In the genomic region with DNA sequence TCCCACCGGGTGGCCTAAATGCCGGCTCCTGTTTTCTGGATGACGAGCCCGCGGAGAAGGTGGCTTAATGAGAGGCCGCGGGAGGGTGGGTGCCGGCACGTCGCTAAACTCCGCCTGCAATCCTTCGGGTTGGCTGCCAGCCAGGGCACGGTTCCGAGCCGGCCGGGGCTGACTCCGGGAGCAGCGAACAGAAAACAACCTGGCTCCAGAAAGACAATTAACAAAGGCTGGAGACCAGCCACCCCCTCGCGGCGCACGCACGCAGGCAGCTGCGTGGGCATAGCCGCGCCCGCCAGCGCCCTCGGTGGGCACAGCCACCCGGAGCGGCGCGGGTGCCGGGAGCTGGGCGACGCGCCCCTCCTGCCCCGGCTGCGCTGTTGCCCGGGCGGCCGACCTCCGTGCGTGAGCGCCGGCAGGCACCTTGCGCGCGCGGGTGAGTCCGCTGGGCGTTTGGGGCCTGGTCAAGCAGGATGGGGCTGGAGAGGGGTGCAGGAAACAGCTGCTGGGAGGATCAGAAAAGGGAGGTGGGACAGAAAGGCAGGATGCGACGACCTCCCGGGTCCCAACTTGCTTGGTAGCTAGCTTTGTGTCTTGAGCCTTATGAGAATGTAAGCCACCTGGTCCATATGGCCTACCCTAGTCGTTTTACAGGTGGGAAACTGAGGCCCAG, we compare ENCODE assay signal across 8 cellular contexts. TPM values are rescaled to one million over a fixed set of nuclear protein-coding genes. Genes with fewer than 3 reads are reported as not detected.
DNase-seq lines count a peak whose midpoint lies in the region; ATAC-seq and TF ChIP-seq lines count a peak whose summit lies in the region.

Gene ARHGEF37, plus strand, starts transcription at position 307 of the 670 bp plus-strand sequence. CDS start 16,272 bp downstream, outside the sequence.

- peak in 1 of 2 donors; percentile 48 for TF ChIP-seq POLR2A in thyroid gland (IDR thresholded peaks at IDR 0.05)

- H3K4me3 Mint-ChIP-seq in activated naive CD8-positive, alpha-beta T cell treated with anti-CD3 and anti-CD28 coated beads, Interleukin-2, amount 10 ng/mL, durations not matched to agents 7 days and 5 days: peak within 1 kb of the TSS; percentile 79
- H3K4me3 Mint-ChIP-seq in osteocyte (ENCODE audit: unreplicated experiment): peak within 1 kb of the TSS; percentile 71

- no peaks in the 10 kb centered on the region for H3K36me3 ChIP-seq in thyroid gland

- peak within 1 kb of the TSS; percentile 16 to 47 (median 45) for H3K4me3 ChIP-seq in thyroid gland (replicated peaks in 1 of 3)

- H3K27ac ChIP-seq in thyroid gland: peak within 1 kb of the TSS; percentile 40 to 73 (median 41)

- WGBS in thyroid gland, 2 donors: 4 to 5% methylated on average over 14 to 24 of the region's 56 CpGs

- POLR2A ChIA-PET in activated naive CD8-positive, alpha-beta T cell treated with anti-CD3 and anti-CD28 coated beads, Interleukin-2, amount 10 ng/mL, durations not matched to agents 7 days and 5 days (lab: Charles Lee): no interaction called here

- H3K4me1 Mint-ChIP-seq in activated naive CD8-positive, alpha-beta T cell treated with anti-CD3 and anti-CD28 coated beads, Interleukin-2, amount 10 ng/mL, durations not matched to agents 7 days and 5 days: peaks cover 6% of the 10 kb centered on the region
- H3K4me1 Mint-ChIP-seq in osteocyte (ENCODE audit: unreplicated experiment): peaks cover 52% of the 10 kb centered on the region

- H3K4me1 ChIP-seq in thyroid gland: peaks cover 7 to 16% of the 10 kb centered on the region in 2 donors

- peaks cover 14% of the 10 kb centered on the region for H3K27me3 Mint-ChIP-seq in activated naive CD8-positive, alpha-beta T cell treated with anti-CD3 and anti-CD28 coated beads, Interleukin-2, amount 10 ng/mL, durations not matched to agents 7 days and 5 days
- no peaks in the 10 kb centered on the region for H3K27me3 Mint-ChIP-seq in osteocyte (ENCODE audit: unreplicated experiment)

- no peaks in the 10 kb centered on the region for H3K9me3 ChIP-seq in thyroid gland

- DNase-seq in activated gamma-delta T cell treated with Interleukin-2 at 50 U/mL for 16 hours (peak; percentile 11), activated gamma-delta T cell (lab: John Stamatoyannopoulos, UW) (no peak), RKO (ENCODE audit: low spot score) (peak; percentile 65), cardiac septum (ENCODE audit: low spot score) (peak; percentile 94), osteocyte (ENCODE audit: extremely low spot score, unreplicated experiment) (peak; percentile 90), thyroid gland (peak; percentile 81 to 86)
- DNase-seq in activated naive CD8-positive, alpha-beta T cell treated with anti-CD3 and anti-CD28 coated beads, Interleukin-2, amount 10 ng/mL, durations not matched to agents 7 days and 5 days: peak; percentile 56

- TF ChIP-seq CTCF in osteocyte (IDR thresholded peaks at IDR 0.05) (no peak), thyroid gland (IDR thresholded peaks at IDR 0.05) (no peak)

- no peaks in the 10 kb centered on the region for H3K9me3 Mint-ChIP-seq in activated naive CD8-positive, alpha-beta T cell treated with anti-CD3 and anti-CD28 coated beads, Interleukin-2, amount 10 ng/mL, durations not matched to agents 7 days and 5 days
- no peaks in the 10 kb centered on the region for H3K9me3 Mint-ChIP-seq in osteocyte (ENCODE audit: unreplicated experiment)

- ATAC-seq in activated naive CD8-positive, alpha-beta T cell treated with anti-CD3 and anti-CD28 coated beads, Interleukin-2, amount 10 ng/mL, durations not matched to agents 7 days and 5 days (ENCODE audit: low read depth): peak; percentile 81
- ATAC-seq in GM18861 (IDR thresholded peaks at IDR 0.05; ENCODE audit: unreplicated experiment): no peak

- intact Hi-C loops in cardiac septum (cut with DNase I) (loop anchor here (5.0 kb wide), 1 partner anchor 36 kb away; no protein-coding TSS in a partner anchor), thyroid gland (cut with DNase I) (no loop called here)

- no peaks in the 10 kb centered on the region for H3K27me3 ChIP-seq in thyroid gland

- H3K27ac Mint-ChIP-seq in activated naive CD8-positive, alpha-beta T cell treated with anti-CD3 and anti-CD28 coated beads, Interleukin-2, amount 10 ng/mL, durations not matched to agents 7 days and 5 days: peak within 1 kb of the TSS; percentile 30
- peak within 1 kb of the TSS; percentile 93 for H3K27ac Mint-ChIP-seq in osteocyte (ENCODE audit: unreplicated experiment)

- H3K36me3 Mint-ChIP-seq in activated naive CD8-positive, alpha-beta T cell treated with anti-CD3 and anti-CD28 coated beads, Interleukin-2, amount 10 ng/mL, durations not matched to agents 7 days and 5 days: peaks cover 3% of the 10 kb centered on the region
- H3K36me3 Mint-ChIP-seq in osteocyte (ENCODE audit: unreplicated experiment): no peaks in the 10 kb centered on the region

RNA-seq across cellular contexts. Expression of gene ARHGEF37, which starts in this region (rescaled TPM):
- total RNA-seq in activated naive CD8-positive, alpha-beta T cell treated with anti-CD3 and anti-CD28 coated beads, Interleukin-2, amount 10 ng/mL, durations not matched to agents 7 days and 5 days: under 1 TPM; 0.82 to 0.83 TPM
- 15.8 TPM for total RNA-seq in cardiac septum
- total RNA-seq in osteocyte: 8.9 and 10.5 TPM in 2 replicates
- total RNA-seq in thyroid gland: 1 to 10 TPM; 4.4 to 6.2 (median 5.5) TPM

Comparison
In these comparisons a context has a peak if more than half of its experiments do, and no peak if none do; other contexts are left out.
1. Peak in DNase-seq and ATAC-seq in activated naive CD8-positive, alpha-beta T cell treated with anti-CD3 and anti-CD28 coated beads, Interleukin-2, amount 10 ng/mL, durations not matched to agents 7 days and 5 days; RNA of the gene not detected or under 1 TPM.